1 cellular context compared by ENCODE assay signal in genomic region chr16:2774161-2774891, GRCh38.
A peak's percentile ranks its signal among the peaks of the same experiment; 100 is the strongest.
TF ChIP-seq lines count a peak whose summit lies in the region.

No MANE protein-coding gene starts in this region.

TF ChIP-seq in K562, 482 proteins besides CTCF, POLR2A, EP300 and RAD21:
- no peak for TF ChIP-seq MED1 (CRISPR knock-in tag; IDR thresholded peaks at IDR 0.05; ENCODE audit: borderline replicate concordance)
- TF ChIP-seq NFIC (IDR thresholded peaks at IDR 0.05) = peak; percentile 36
